8 cellular contexts compared by ENCODE assay signal in genomic region chr1:206506803-206507394, GRCh38. TPM values are rescaled to one million over a fixed set of nuclear protein-coding genes. Genes with fewer than 3 reads are reported as not detected.
DNase-seq lines count a peak whose midpoint lies in the region; ATAC-seq lines count a peak whose summit lies in the region.

No MANE protein-coding gene starts in this region.

- no peaks in the 10 kb centered on the region for H3K9me3 Mint-ChIP-seq in activated naive CD4-positive, alpha-beta T cell treated with anti-CD3 and anti-CD28 coated beads, Interleukin-2, amount 50 U/mL, for 72 hours

- peak; percentile 29 for ATAC-seq in HG03066 (IDR thresholded peaks at IDR 0.05; ENCODE audit: low read depth, unreplicated experiment)
- ATAC-seq in activated naive CD4-positive, alpha-beta T cell treated with anti-CD3 and anti-CD28 coated beads, Interleukin-2, amount 50 U/mL, for 72 hours, result peak; percentile 25 to 38

- peak overlapping the region in 1 of 2 donors; percentile 38 for H3K27ac Mint-ChIP-seq in activated naive CD4-positive, alpha-beta T cell treated with anti-CD3 and anti-CD28 coated beads, Interleukin-2, amount 50 U/mL, for 72 hours

- DNase-seq in activated CD4-positive, alpha-beta T cell treated with anti-CD3 and anti-CD28 coated beads for 48 hours, result peak; percentile 21
- no peak for DNase-seq in activated CD4-positive, alpha-beta T cell treated with anti-CD3 and anti-CD28 coated beads, Interleukin-2, amount 50 U/mL, for 1 hour
- DNase-seq in activated naive CD4-positive, alpha-beta T cell treated with anti-CD3 and anti-CD28 coated beads, Interleukin-2, amount 50 U/mL, for 72 hours (ENCODE audit: low spot score in 2 of 2), result peak; percentile 35 to 77
- DNase-seq in stimulated activated CD4-positive, alpha-beta T cell treated with anti-CD3 and anti-CD28 coated beads, Interleukin-4, amount 100 ng/mL, for 1 hour, result peak; percentile 17
- DNase-seq in superior temporal gyrus (ENCODE audit: extremely low spot score) (no peak), NK-92 (lab: John Stamatoyannopoulos, UW; ENCODE audit: unreplicated experiment) (no peak)

- H3K36me3 Mint-ChIP-seq in activated naive CD4-positive, alpha-beta T cell treated with anti-CD3 and anti-CD28 coated beads, Interleukin-2, amount 50 U/mL, for 72 hours, result peaks cover 0 to 5% of the 10 kb centered on the region in 2 donors

- H3K4me3 ChIP-seq in iPS-11a (ENCODE audit: low read depth, low read length), result peak overlapping the region; percentile 48

RNA-seq across cellular contexts. Expression of gene RASSF5, which starts 0.4 kb away (rescaled TPM):
- 100 to 1,000 TPM; 212 to 239 TPM for total RNA-seq in activated naive CD4-positive, alpha-beta T cell treated with anti-CD3 and anti-CD28 coated beads, Interleukin-2, amount 50 U/mL, for 72 hours

RNA-seq across cellular contexts. Expression of gene IKBKE, which starts 36.6 kb away (rescaled TPM):
- 10 to 100 TPM in 1 of 2 donors, 1 to 10 TPM in 1; 4.5 to 40.7 TPM for total RNA-seq in activated naive CD4-positive, alpha-beta T cell treated with anti-CD3 and anti-CD28 coated beads, Interleukin-2, amount 50 U/mL, for 72 hours

Comparison
In these comparisons a context has a peak if more than half of its experiments do, and no peak if none do; other contexts are left out.
1. DNase-seq: peak in activated CD4-positive, alpha-beta T cell treated with anti-CD3 and anti-CD28 coated beads for 48 hours (single experiment), activated naive CD4-positive, alpha-beta T cell treated with anti-CD3 and anti-CD28 coated beads, Interleukin-2, amount 50 U/mL, for 72 hours (2 of 2) and stimulated activated CD4-positive, alpha-beta T cell treated with anti-CD3 and anti-CD28 coated beads, Interleukin-4, amount 100 ng/mL, for 1 hour (single experiment); none in activated CD4-positive, alpha-beta T cell treated with anti-CD3 and anti-CD28 coated beads, Interleukin-2, amount 50 U/mL, for 1 hour (single experiment), superior temporal gyrus (single experiment) and NK-92 (single experiment).